8 cellular contexts compared by ENCODE assay signal in the genomic region with DNA sequence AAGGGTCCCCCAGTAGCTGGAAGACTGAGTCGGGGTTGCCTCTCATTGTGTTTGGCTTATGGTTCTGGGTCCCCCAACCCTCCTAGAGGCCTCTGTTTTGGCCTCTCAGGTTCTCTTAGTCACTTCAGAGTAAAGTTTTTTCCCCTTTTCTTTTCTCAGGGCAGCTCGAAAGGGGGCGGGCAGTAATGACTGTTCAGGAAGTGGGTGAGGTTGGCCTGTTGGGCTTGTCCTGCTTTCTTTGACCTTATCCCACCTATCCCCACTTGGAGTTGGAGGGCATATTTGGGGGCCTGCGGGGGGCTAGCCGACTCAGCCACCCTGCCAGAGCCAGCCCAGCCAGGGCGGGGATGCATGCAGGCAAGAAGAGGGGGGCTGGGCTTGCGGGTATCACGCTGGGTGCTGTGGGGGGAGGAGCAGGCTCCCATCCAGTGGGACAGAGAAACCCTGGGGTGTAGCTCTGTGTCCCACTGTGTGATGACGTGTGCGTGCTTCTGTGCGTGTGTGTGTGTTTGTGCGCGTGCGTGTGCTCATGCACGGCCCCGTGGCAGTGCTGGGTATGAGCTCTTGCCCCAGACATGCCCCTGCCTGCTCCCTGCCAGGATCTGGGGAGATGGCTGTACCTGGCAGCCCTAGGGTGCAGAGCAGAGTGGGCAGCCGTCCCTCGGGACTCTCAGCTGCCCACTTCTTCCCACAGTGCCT. TPM values are rescaled to one million over a fixed set of nuclear protein-coding genes. Genes with fewer than 3 reads are reported as not detected.
DNase-seq lines count a peak whose midpoint lies in the region; ATAC-seq, FAIRE-seq and TF ChIP-seq lines count a peak whose summit lies in the region.

No MANE protein-coding gene starts in this region.

- peak in 1 of 4 experiments; percentile 19 for ATAC-seq in T-cell (replicated peaks in 1 of 4)

- H3K9ac ChIP-seq in keratinocyte (ENCODE audit: control insufficient read depth, extremely low read depth, insufficient read depth, low read length), result peak overlapping the region; percentile 99

- peak; percentile 99 for FAIRE-seq in keratinocyte (lab: Jason Lieb, UNC)

- no peak overlapping the region for H2AFZ ChIP-seq in keratinocyte (ENCODE audit: control insufficient read depth, low read length)

- DNase-seq in A172 (ENCODE audit: low spot score) (peak; percentile 86), GM19238 (ENCODE audit: insufficient read length, low spot score) (peak; percentile 47), T-cell (peak in 33 of 34 experiments; percentile 43 to 85 (median 77)), anterior cingulate cortex (lab: John Stamatoyannopoulos, UW) (peak in 36 of 58 donors; percentile 26 to 83 (median 44)), keratinocyte (ENCODE audit: low read depth, low spot score) (peak; percentile 83), NCI-H1105 (lab: John Stamatoyannopoulos, UW) (no peak), NCI-H1930 (lab: John Stamatoyannopoulos, UW) (no peak)
- DNase-seq in stimulated activated CD4-positive, alpha-beta T cell treated with anti-CD3 and anti-CD28 coated beads, Interleukin-2, amount 100 ng/mL, for 4 hours (ENCODE audit: low read depth), result peak; percentile 35

- H3K4me1 Mint-ChIP-seq in T-cell, result peaks cover 17 to 45% (median 39%) of the 10 kb centered on the region in 3 donors

- H3K9me3 ChIP-seq in keratinocyte (ENCODE audit: control insufficient read depth, low read depth, low read length), result no peaks in the 10 kb centered on the region

- no peaks in the 10 kb centered on the region for H3K9me1 ChIP-seq in keratinocyte (ENCODE audit: control insufficient read depth, extremely low read depth, insufficient read depth, low read length)

- H3K27ac Mint-ChIP-seq in T-cell, result peak overlapping the region; percentile 97 to 99

- POLR2A ChIA-PET in T-cell (lab: Charles Lee), result interaction anchor here (0.5 to 1.1 kb wide), 8 partner anchors 9 to 411 kb away, joined by 3 to 6 read pairs (median 4); a partner anchor contains a TSS

- CTCF ChIA-PET in T-cell (lab: Charles Lee), result interaction anchor here (1.0 to 2.2 kb wide), 4 partner anchors 9 to 28 kb away, joined by 4 to 22 read pairs (median 10); a partner anchor contains a TSS

- H3K79me2 ChIP-seq in keratinocyte (ENCODE audit: control insufficient read depth, insufficient read depth, low read length), result peaks cover 52% of the 10 kb centered on the region

- H3K36me3 ChIP-seq in keratinocyte (ENCODE audit: control insufficient read depth in 2 of 2, extremely low read depth in 1 of 2, insufficient read depth in 2 of 2, low read length in 2 of 2), result peaks cover 19 to 22% of the 10 kb centered on the region in 2 experiments

- peaks cover 13% of the 10 kb centered on the region for H3K36me3 Mint-ChIP-seq in T-cell

- H4K20me1 ChIP-seq in keratinocyte (ENCODE audit: control insufficient read depth, extremely low read depth, insufficient read depth, low read length), result no peaks in the 10 kb centered on the region

- TF ChIP-seq CTCF in keratinocyte (optimal IDR thresholded peaks at IDR 0.05 in 1 of 3, IDR thresholded peaks at IDR 0.05 in 1 of 3, conservative IDR thresholded peaks at IDR 0.05 in 1 of 3; ENCODE audit: extremely low read depth in 1 of 3, insufficient read depth in 2 of 3, low read length in 3 of 3), result no peak

- dilution Hi-C loops in keratinocyte (cut with MboI; ENCODE audit: extremely low pct_ligation_motif_present, low sequenced_read_pairs), result no loop called here

- H3K4me2 ChIP-seq in keratinocyte (ENCODE audit: control insufficient read depth, extremely low read depth, insufficient read depth, low read depth, low read length), result peak overlapping the region; percentile 97

- H3K4me1 ChIP-seq in keratinocyte (ENCODE audit: control insufficient read depth, extremely low read depth, insufficient read depth, low read length), result peaks cover 31% of the 10 kb centered on the region

- no peaks in the 10 kb centered on the region for H3K27me3 ChIP-seq in keratinocyte (ENCODE audit: control insufficient read depth, extremely low read depth, insufficient read depth, low read length)

- peak overlapping the region; percentile 59 to 90 (median 86) for H3K4me3 ChIP-seq in keratinocyte (ENCODE audit: control insufficient read depth in 2 of 3, extremely low read depth in 1 of 3, insufficient read depth in 2 of 3, low read depth in 1 of 3, low read length in 3 of 3)

- H3K9me3 Mint-ChIP-seq in T-cell, result no peaks in the 10 kb centered on the region

- peak overlapping the region; percentile 95 for H3K27ac ChIP-seq in keratinocyte (ENCODE audit: control insufficient read depth, insufficient read depth, low read length)

- peak overlapping the region in 1 of 3 donors; percentile 89 for H3K4me3 Mint-ChIP-seq in T-cell

- no peaks in the 10 kb centered on the region for H3K27me3 Mint-ChIP-seq in T-cell

RNA-seq across cellular contexts. Expression of a gene that starts 1.4 kb away (rescaled TPM):
- 25.3 and 48.5 TPM in 2 replicates for total RNA-seq in A172 (2014; rRNA removed; shearing (Covaris generic))
- total RNA-seq in T-cell, result 100 to 1,000 TPM in 4 of 5 donors, 10 to 100 TPM in 1; 93.9 to 110 (median 104) TPM
- polyA plus RNA-seq in keratinocyte, result 3.1 to 11.1 TPM (median 3.8 TPM) in 3 replicates
- polyA plus RNA-seq in keratinocyte (2011; ENCODE audit: low read depth), result 9.9 TPM
- 4.4 and 14.0 TPM in 2 replicates for polyA plus RNA-seq in keratinocyte (2011; cell fraction: cytosol; rRNA removed)
- 28.1 and 45.7 TPM in 2 replicates for polyA plus RNA-seq in keratinocyte (2011; cell fraction: nucleus; rRNA removed)
- 15.4 and 37.6 TPM in 2 replicates for polyA plus RNA-seq in keratinocyte (2012; ENCODE audit: low replicate concordance)
- polyA minus RNA-seq in keratinocyte, result 4.7 to 38.8 TPM (median 5.7 TPM) in 3 replicates
- 29.2 TPM for polyA minus RNA-seq in keratinocyte (2011; cell fraction: cytosol; rRNA and poly(A)+ RNA removed)
- polyA minus RNA-seq in keratinocyte (2011; cell fraction: nucleus; rRNA and poly(A)+ RNA removed), result 23.9 and 26.1 TPM in 2 replicates

RNA-seq across cellular contexts. Expression of a gene that starts 15.6 kb away (rescaled TPM):
- 43.6 and 52.8 TPM in 2 replicates for total RNA-seq in A172 (2014; rRNA removed; shearing (Covaris generic))
- total RNA-seq in T-cell, result 10 to 100 TPM; 35.9 to 97.3 (median 44.6) TPM
- polyA plus RNA-seq in keratinocyte, result 75.4 to 87.4 TPM (median 83.5 TPM) in 3 replicates
- 10.1 TPM for polyA plus RNA-seq in keratinocyte (2011; ENCODE audit: low read depth)
- polyA plus RNA-seq in keratinocyte (2011; cell fraction: cytosol; rRNA removed), result 37.7 and 64.6 TPM in 2 replicates
- 94.1 and 101 TPM in 2 replicates for polyA plus RNA-seq in keratinocyte (2011; cell fraction: nucleus; rRNA removed)
- polyA plus RNA-seq in keratinocyte (2012; ENCODE audit: low replicate concordance), result 34.6 and 75.9 TPM in 2 replicates
- 67.4 to 70.6 TPM (median 69.2 TPM) in 3 replicates for polyA minus RNA-seq in keratinocyte
- polyA minus RNA-seq in keratinocyte (2011; cell fraction: cytosol; rRNA and poly(A)+ RNA removed), result 140 TPM
- 44.9 and 57.9 TPM in 2 replicates for polyA minus RNA-seq in keratinocyte (2011; cell fraction: nucleus; rRNA and poly(A)+ RNA removed)

RNA-seq across cellular contexts. Expression of a gene that starts 28.1 kb away (rescaled TPM):
- total RNA-seq in A172 (2014; rRNA removed; shearing (Covaris generic)), result 25.7 and 34.0 TPM in 2 replicates
- total RNA-seq in T-cell, result 10 to 100 TPM; 21.4 to 45.8 (median 38.1) TPM
- polyA plus RNA-seq in keratinocyte, result 36.9 to 53.3 TPM (median 42.5 TPM) in 3 replicates
- 14.4 TPM for polyA plus RNA-seq in keratinocyte (2011; ENCODE audit: low read depth)
- polyA plus RNA-seq in keratinocyte (2011; cell fraction: cytosol; rRNA removed), result 38.4 and 45.5 TPM in 2 replicates
- 34.4 and 41.0 TPM in 2 replicates for polyA plus RNA-seq in keratinocyte (2011; cell fraction: nucleus; rRNA removed)
- polyA plus RNA-seq in keratinocyte (2012; ENCODE audit: low replicate concordance), result 50.6 and 56.3 TPM in 2 replicates
- 30.4 to 77.1 TPM (median 45.8 TPM) in 3 replicates for polyA minus RNA-seq in keratinocyte
- 43.5 TPM for polyA minus RNA-seq in keratinocyte (2011; cell fraction: cytosol; rRNA and poly(A)+ RNA removed)
- polyA minus RNA-seq in keratinocyte (2011; cell fraction: nucleus; rRNA and poly(A)+ RNA removed), result 10.2 and 11.4 TPM in 2 replicates

RNA-seq across cellular contexts. Expression of a gene that starts 31.4 kb away (rescaled TPM):
- total RNA-seq in A172 (2014; rRNA removed; shearing (Covaris generic)), result 2.2 and 3.7 TPM in 2 replicates
- total RNA-seq in T-cell, result under 1 TPM in 4 of 5 donors, not detected in 1; 0.18 to 0.35 (median 0.27) TPM
- polyA plus RNA-seq in keratinocyte, result 0.25 to 0.88 TPM (median 0.35 TPM) in 3 replicates
- polyA plus RNA-seq in keratinocyte (2011; ENCODE audit: low read depth), result 0.37 TPM
- polyA plus RNA-seq in keratinocyte (2011; cell fraction: cytosol; rRNA removed), result 0.49 and 1.2 TPM in 2 replicates
- polyA plus RNA-seq in keratinocyte (2011; cell fraction: nucleus; rRNA removed), result 0.53 and 1.0 TPM in 2 replicates
- 0.45 and 1.4 TPM in 2 replicates for polyA plus RNA-seq in keratinocyte (2012; ENCODE audit: low replicate concordance)
- 0.16 to 3.1 TPM (median 0.33 TPM) in 3 replicates for polyA minus RNA-seq in keratinocyte
- 3.1 TPM for polyA minus RNA-seq in keratinocyte (2011; cell fraction: cytosol; rRNA and poly(A)+ RNA removed)
- 0.42 and 0.93 TPM in 2 replicates for polyA minus RNA-seq in keratinocyte (2011; cell fraction: nucleus; rRNA and poly(A)+ RNA removed)

RNA-seq across cellular contexts. Expression of a gene that starts 31.9 kb away (rescaled TPM):
- 144 and 170 TPM in 2 replicates for total RNA-seq in A172 (2014; rRNA removed; shearing (Covaris generic))
- 10 to 100 TPM; 15.2 to 22.2 (median 19.1) TPM for total RNA-seq in T-cell
- polyA plus RNA-seq in keratinocyte, result 27.6 to 55.4 TPM (median 28.3 TPM) in 3 replicates
- 15.2 TPM for polyA plus RNA-seq in keratinocyte (2011; ENCODE audit: low read depth)
- polyA plus RNA-seq in keratinocyte (2011; cell fraction: cytosol; rRNA removed), result 20.5 and 36.8 TPM in 2 replicates
- 11.3 and 22.4 TPM in 2 replicates for polyA plus RNA-seq in keratinocyte (2011; cell fraction: nucleus; rRNA removed)
- polyA plus RNA-seq in keratinocyte (2012; ENCODE audit: low replicate concordance), result 15.2 and 50.0 TPM in 2 replicates
- 29.0 to 125 TPM (median 43.1 TPM) in 3 replicates for polyA minus RNA-seq in keratinocyte
- 48.9 TPM for polyA minus RNA-seq in keratinocyte (2011; cell fraction: cytosol; rRNA and poly(A)+ RNA removed)
- 10.2 and 13.2 TPM in 2 replicates for polyA minus RNA-seq in keratinocyte (2011; cell fraction: nucleus; rRNA and poly(A)+ RNA removed)

Comparison
In these comparisons a context has a peak if more than half of its experiments do, and no peak if none do; other contexts are left out.
1. DNase-seq: peak in A172 (single experiment), GM19238 (single experiment), T-cell (33 of 34), anterior cingulate cortex (36 of 58), keratinocyte (single experiment) and stimulated activated CD4-positive, alpha-beta T cell treated with anti-CD3 and anti-CD28 coated beads, Interleukin-2, amount 100 ng/mL, for 4 hours (single experiment); none in NCI-H1105 (single experiment) and NCI-H1930 (0 of 2).